In the genomic region with DNA sequence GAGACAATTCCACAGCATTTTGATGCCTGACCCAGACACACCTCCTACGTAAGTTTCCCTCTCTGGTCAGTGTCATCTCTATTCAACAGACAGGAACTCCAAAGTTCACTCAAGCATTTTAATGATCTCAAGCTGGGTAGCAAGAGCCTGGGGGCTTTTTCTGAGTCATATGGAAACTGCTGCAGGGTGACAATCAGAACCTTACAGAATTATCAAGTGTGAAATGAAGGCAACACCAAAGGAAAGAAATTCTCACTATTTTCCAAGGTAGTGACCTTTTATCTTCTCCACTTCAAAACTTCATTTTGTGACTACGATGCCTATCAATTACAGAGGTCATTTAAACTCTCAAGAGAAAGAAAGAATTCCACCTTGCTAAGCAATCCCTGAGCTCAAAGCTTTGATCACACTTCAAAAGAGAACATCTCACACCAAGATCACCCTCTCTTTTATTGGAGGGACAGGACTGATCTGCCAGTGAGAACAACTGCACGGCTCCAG, we compare ENCODE assay signal across 10 cellular contexts.
DNase-seq lines count a peak whose midpoint lies in the region; ATAC-seq and TF ChIP-seq lines count a peak whose summit lies in the region.
"Had no signal": no experiment of that assay in that cellular context is flagged by ENCODE, and none has a peak within 500 bp of the region (broad histone marks: within the 10 kb centered on the region; RNA-seq: fewer than 3 reads in every experiment).

No MANE protein-coding gene starts in this region.

- H3K9me3 Mint-ChIP-seq in activated naive CD8-positive, alpha-beta T cell treated with anti-CD3 and anti-CD28 coated beads for 36 hours: no peaks in the 10 kb centered on the region
- H3K9me3 Mint-ChIP-seq: IgD-negative memory B cell had no signal

- H4K20me1 ChIP-seq in Karpas-422 (ENCODE audit: insufficient read depth, low read depth, low read length): no peaks in the 10 kb centered on the region

- no peak overlapping the region for H3K4me2 ChIP-seq in Karpas-422 (ENCODE audit: low read depth, low read length, poor library complexity, severe bottlenecking)

- H3K4me1 Mint-ChIP-seq in activated naive CD8-positive, alpha-beta T cell treated with anti-CD3 and anti-CD28 coated beads for 36 hours: peaks cover 12% of the 10 kb centered on the region

- no peaks in the 10 kb centered on the region for H3K9me2 ChIP-seq in Karpas-422 (replicated peaks; ENCODE audit: insufficient read depth, low read length)

- in situ Hi-C loops in Caki2 (cut with HindIII; ENCODE audit: low pct_unique_long_range_greater_than_20kb, low sequenced_read_pairs): no loop called here

- no peak overlapping the region for H3K27ac ChIP-seq in vagina
- H3K27ac ChIP-seq in Karpas-422 (ENCODE audit: low read length): no peak overlapping the region
- H3K27ac ChIP-seq: colonic mucosa had no signal

- H2AFZ ChIP-seq in Karpas-422 (ENCODE audit: low read length): no peak overlapping the region

- H3K27me3 ChIP-seq in vagina: no peaks in the 10 kb centered on the region
- H3K27me3 ChIP-seq in Karpas-422 (ENCODE audit: low read length): no peaks in the 10 kb centered on the region
- H3K27me3 ChIP-seq: colonic mucosa had no signal

- H3K36me3 ChIP-seq in vagina: no peaks in the 10 kb centered on the region
- no peaks in the 10 kb centered on the region for H3K36me3 ChIP-seq in Karpas-422 (ENCODE audit: insufficient read depth, low read length)
- H3K36me3 ChIP-seq: colonic mucosa had no signal

- no peaks in the 10 kb centered on the region for H3K27me3 Mint-ChIP-seq in activated naive CD8-positive, alpha-beta T cell treated with anti-CD3 and anti-CD28 coated beads for 36 hours
- H3K27me3 Mint-ChIP-seq: IgD-negative memory B cell had no signal

- peak; percentile 81 for ATAC-seq in GM19324 (IDR thresholded peaks at IDR 0.05; ENCODE audit: low FRiP score, unreplicated experiment)
- ATAC-seq in HG03039 (IDR thresholded peaks at IDR 0.05; ENCODE audit: unreplicated experiment): peak; percentile 95

- no peak for TF ChIP-seq POLR2A in vagina (IDR thresholded peaks at IDR 0.05)

- DNase-seq in Caki2 (ENCODE audit: low read depth) (peak; percentile 57), vagina (ENCODE audit: extremely low spot score in 2 of 2) (no peak), Karpas-422 (no peak), NCI-H2227 treated with DMSO at 0.1 percent for 48 hours (lab: John Stamatoyannopoulos, UW) (no peak)
- DNase-seq in activated naive CD8-positive, alpha-beta T cell treated with anti-CD3 and anti-CD28 coated beads for 36 hours: peak; percentile 38
- no peak for DNase-seq in activated effector memory CD4-positive, alpha-beta T cell treated with anti-CD3 and anti-CD28 coated beads, Interleukin-2, amount 50 U/mL, for 16 hours
- DNase-seq: colonic mucosa had no signal

- H3K79me2 ChIP-seq in Karpas-422 (ENCODE audit: low read length): no peaks in the 10 kb centered on the region

- H3K27ac Mint-ChIP-seq in activated naive CD8-positive, alpha-beta T cell treated with anti-CD3 and anti-CD28 coated beads for 36 hours: peak overlapping the region; percentile 74
- H3K27ac Mint-ChIP-seq: IgD-negative memory B cell had no signal

- intact Hi-C loops in vagina (cut with DNase I): no loop called here

- no peak overlapping the region for H3K4me3 ChIP-seq in vagina
- H3K4me3 ChIP-seq in Karpas-422 (ENCODE audit: low read length): no peak overlapping the region
- H3K4me3 ChIP-seq: colonic mucosa had no signal

- no peak overlapping the region for H3K4me3 Mint-ChIP-seq in activated naive CD8-positive, alpha-beta T cell treated with anti-CD3 and anti-CD28 coated beads for 36 hours
- H3K4me3 Mint-ChIP-seq: IgD-negative memory B cell had no signal

- no peak overlapping the region for H3K9ac ChIP-seq in Karpas-422 (ENCODE audit: low read length)

- no peaks in the 10 kb centered on the region for H3K4me1 ChIP-seq in vagina
- no peaks in the 10 kb centered on the region for H3K4me1 ChIP-seq in Karpas-422 (ENCODE audit: low read length)
- H3K4me1 ChIP-seq: colonic mucosa had no signal

- no peaks in the 10 kb centered on the region for H3K36me3 Mint-ChIP-seq in activated naive CD8-positive, alpha-beta T cell treated with anti-CD3 and anti-CD28 coated beads for 36 hours
- H3K36me3 Mint-ChIP-seq: IgD-negative memory B cell had no signal

- no peak for TF ChIP-seq CTCF in vagina (IDR thresholded peaks at IDR 0.05)

- H3K9me3 ChIP-seq in vagina: no peaks in the 10 kb centered on the region
- H3K9me3 ChIP-seq in Karpas-422 (ENCODE audit: low read length): no peaks in the 10 kb centered on the region
- H3K9me3 ChIP-seq: colonic mucosa had no signal

Comparison
In these comparisons a context has a peak if more than half of its experiments do, and no peak if none do; other contexts are left out.
1. DNase-seq: peak in Caki2 (single experiment) and activated naive CD8-positive, alpha-beta T cell treated with anti-CD3 and anti-CD28 coated beads for 36 hours (single experiment); none in vagina (0 of 2), activated effector memory CD4-positive, alpha-beta T cell treated with anti-CD3 and anti-CD28 coated beads, Interleukin-2, amount 50 U/mL, for 16 hours (single experiment), Karpas-422 (single experiment) and NCI-H2227 treated with DMSO at 0.1 percent for 48 hours (single experiment).